Comparison of ENCODE assay signal across 1 cellular context in the genomic region with DNA sequence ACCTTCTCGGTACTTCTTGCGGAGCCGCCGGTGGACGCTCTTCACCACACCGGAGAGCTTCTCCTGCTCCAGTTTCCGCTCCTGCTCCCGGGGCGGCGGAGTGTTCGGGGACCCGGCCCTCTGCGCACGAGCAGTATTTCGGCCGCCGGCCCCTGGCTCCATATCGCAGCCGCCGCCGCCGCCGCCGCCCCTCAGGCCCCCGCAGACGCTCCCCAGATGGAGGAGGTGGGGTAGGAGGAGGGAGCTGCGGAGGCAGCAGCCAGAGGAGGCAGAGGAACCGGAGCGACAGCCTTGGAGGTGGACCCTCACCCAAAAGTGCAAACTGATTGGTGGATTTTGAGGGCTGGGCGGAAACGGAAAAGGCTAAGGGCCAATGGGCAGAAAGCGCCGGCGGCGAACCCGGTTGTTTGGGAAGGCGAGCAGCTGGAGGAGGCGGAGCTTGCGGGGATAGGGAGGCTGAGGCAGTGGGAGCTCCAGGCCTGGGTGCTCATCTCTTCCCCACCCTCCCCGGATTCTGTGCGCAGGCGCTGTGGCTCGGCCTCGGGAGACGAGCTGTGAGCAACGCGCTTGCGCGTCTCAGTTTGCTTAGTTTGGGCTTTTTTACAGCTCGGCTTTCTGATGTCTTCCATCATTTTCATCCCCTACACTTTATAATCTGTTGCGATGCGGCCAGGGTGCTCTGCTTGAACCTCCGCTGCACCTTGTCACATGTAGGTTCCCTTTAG.
TF ChIP-seq lines count a peak whose summit lies in the region.

No MANE protein-coding gene starts in this region.

TF ChIP-seq in HepG2, 621 proteins besides CTCF, POLR2A, EP300 and RAD21 (continued from another document and continues in another):
- TF ChIP-seq, protein P1, sequence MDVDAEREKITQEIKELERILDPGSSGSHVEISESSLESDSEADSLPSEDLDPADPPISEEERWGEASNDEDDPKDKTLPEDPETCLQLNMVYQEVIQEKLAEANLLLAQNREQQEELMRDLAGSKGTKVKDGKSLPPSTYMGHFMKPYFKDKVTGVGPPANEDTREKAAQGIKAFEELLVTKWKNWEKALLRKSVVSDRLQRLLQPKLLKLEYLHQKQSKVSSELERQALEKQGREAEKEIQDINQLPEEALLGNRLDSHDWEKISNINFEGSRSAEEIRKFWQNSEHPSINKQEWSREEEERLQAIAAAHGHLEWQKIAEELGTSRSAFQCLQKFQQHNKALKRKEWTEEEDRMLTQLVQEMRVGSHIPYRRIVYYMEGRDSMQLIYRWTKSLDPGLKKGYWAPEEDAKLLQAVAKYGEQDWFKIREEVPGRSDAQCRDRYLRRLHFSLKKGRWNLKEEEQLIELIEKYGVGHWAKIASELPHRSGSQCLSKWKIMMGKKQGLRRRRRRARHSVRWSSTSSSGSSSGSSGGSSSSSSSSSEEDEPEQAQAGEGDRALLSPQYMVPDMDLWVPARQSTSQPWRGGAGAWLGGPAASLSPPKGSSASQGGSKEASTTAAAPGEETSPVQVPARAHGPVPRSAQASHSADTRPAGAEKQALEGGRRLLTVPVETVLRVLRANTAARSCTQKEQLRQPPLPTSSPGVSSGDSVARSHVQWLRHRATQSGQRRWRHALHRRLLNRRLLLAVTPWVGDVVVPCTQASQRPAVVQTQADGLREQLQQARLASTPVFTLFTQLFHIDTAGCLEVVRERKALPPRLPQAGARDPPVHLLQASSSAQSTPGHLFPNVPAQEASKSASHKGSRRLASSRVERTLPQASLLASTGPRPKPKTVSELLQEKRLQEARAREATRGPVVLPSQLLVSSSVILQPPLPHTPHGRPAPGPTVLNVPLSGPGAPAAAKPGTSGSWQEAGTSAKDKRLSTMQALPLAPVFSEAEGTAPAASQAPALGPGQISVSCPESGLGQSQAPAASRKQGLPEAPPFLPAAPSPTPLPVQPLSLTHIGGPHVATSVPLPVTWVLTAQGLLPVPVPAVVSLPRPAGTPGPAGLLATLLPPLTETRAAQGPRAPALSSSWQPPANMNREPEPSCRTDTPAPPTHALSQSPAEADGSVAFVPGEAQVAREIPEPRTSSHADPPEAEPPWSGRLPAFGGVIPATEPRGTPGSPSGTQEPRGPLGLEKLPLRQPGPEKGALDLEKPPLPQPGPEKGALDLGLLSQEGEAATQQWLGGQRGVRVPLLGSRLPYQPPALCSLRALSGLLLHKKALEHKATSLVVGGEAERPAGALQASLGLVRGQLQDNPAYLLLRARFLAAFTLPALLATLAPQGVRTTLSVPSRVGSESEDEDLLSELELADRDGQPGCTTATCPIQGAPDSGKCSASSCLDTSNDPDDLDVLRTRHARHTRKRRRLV (CRISPR knock-in tag; IDR thresholded peaks at IDR 0.05) = no peak
- TF ChIP-seq PAX8 (CRISPR knock-in tag; IDR thresholded peaks at IDR 0.05; ENCODE audit: borderline replicate concordance) = no peak
- TF ChIP-seq MIER2 (CRISPR knock-in tag; IDR thresholded peaks at IDR 0.05) = no peak
- peak; percentile 18; the same call in 1 of the 2 replicates for TF ChIP-seq DR1 (CRISPR knock-in tag; IDR thresholded peaks at IDR 0.05)
- no peak for TF ChIP-seq ZBTB20 (CRISPR knock-in tag; IDR thresholded peaks at IDR 0.05; ENCODE audit: borderline replicate concordance, low read depth)
- TF ChIP-seq SIX1 (CRISPR knock-in tag; IDR thresholded peaks at IDR 0.05; ENCODE audit: borderline replicate concordance) = no peak
- no peak for TF ChIP-seq MAFF (IDR thresholded peaks at IDR 0.05; ENCODE audit: low read depth, low read length)
- TF ChIP-seq MBD4 (IDR thresholded peaks at IDR 0.05; ENCODE audit: borderline replicate concordance, low read length) = no peak
- TF ChIP-seq NCOA2 (CRISPR knock-in tag; IDR thresholded peaks at IDR 0.05) = no peak
- no peak for TF ChIP-seq ZNF17 (CRISPR knock-in tag; IDR thresholded peaks at IDR 0.05)
- TF ChIP-seq JARID2 (CRISPR knock-in tag; IDR thresholded peaks at IDR 0.05; ENCODE audit: insufficient replicate concordance) = no peak
- TF ChIP-seq YEATS4 (CRISPR knock-in tag; IDR thresholded peaks at IDR 0.05; ENCODE audit: borderline replicate concordance) = peak; percentile 15
- TF ChIP-seq, protein P2, sequence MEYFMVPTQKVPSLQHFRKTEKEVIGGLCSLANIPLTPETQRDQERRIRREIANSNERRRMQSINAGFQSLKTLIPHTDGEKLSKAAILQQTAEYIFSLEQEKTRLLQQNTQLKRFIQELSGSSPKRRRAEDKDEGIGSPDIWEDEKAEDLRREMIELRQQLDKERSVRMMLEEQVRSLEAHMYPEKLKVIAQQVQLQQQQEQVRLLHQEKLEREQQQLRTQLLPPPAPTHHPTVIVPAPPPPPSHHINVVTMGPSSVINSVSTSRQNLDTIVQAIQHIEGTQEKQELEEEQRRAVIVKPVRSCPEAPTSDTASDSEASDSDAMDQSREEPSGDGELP (IDR thresholded peaks at IDR 0.05; ENCODE audit: borderline replicate concordance, low read depth) = peak; percentile 96
- TF ChIP-seq KAT7 (CRISPR knock-in tag; IDR thresholded peaks at IDR 0.05; ENCODE audit: borderline replicate concordance) = no peak
- TF ChIP-seq ZC3H13 (CRISPR knock-in tag; IDR thresholded peaks at IDR 0.05) = no peak
- TF ChIP-seq ZNF552 (CRISPR knock-in tag; IDR thresholded peaks at IDR 0.05; ENCODE audit: borderline replicate concordance) = no peak
- TF ChIP-seq ESRRA (CRISPR knock-in tag; IDR thresholded peaks at IDR 0.05; ENCODE audit: low read depth) = no peak
- no peak for TF ChIP-seq ZNF746 (CRISPR knock-in tag; IDR thresholded peaks at IDR 0.05)
- TF ChIP-seq IRF2 (CRISPR knock-in tag; IDR thresholded peaks at IDR 0.05) = no peak; the same call in none of the 2 replicates
- TF ChIP-seq ZNF883 (CRISPR knock-in tag; IDR thresholded peaks at IDR 0.05; ENCODE audit: not compliant biosample characterization) = no peak
- TF ChIP-seq PTBP1 (IDR thresholded peaks at IDR 0.05; ENCODE audit: low read depth, low read length, poor library complexity, severe bottlenecking) = no peak
- TF ChIP-seq, protein P3, sequence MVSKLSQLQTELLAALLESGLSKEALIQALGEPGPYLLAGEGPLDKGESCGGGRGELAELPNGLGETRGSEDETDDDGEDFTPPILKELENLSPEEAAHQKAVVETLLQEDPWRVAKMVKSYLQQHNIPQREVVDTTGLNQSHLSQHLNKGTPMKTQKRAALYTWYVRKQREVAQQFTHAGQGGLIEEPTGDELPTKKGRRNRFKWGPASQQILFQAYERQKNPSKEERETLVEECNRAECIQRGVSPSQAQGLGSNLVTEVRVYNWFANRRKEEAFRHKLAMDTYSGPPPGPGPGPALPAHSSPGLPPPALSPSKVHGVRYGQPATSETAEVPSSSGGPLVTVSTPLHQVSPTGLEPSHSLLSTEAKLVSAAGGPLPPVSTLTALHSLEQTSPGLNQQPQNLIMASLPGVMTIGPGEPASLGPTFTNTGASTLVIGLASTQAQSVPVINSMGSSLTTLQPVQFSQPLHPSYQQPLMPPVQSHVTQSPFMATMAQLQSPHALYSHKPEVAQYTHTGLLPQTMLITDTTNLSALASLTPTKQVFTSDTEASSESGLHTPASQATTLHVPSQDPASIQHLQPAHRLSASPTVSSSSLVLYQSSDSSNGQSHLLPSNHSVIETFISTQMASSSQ (IDR thresholded peaks at IDR 0.05; ENCODE audit: low read depth) = no peak
- TF ChIP-seq, protein P3 (CRISPR knock-in tag; IDR thresholded peaks at IDR 0.05; ENCODE audit: borderline replicate concordance) = no peak; the same call in 1 of the 2 replicates
- TF ChIP-seq, protein P4, sequence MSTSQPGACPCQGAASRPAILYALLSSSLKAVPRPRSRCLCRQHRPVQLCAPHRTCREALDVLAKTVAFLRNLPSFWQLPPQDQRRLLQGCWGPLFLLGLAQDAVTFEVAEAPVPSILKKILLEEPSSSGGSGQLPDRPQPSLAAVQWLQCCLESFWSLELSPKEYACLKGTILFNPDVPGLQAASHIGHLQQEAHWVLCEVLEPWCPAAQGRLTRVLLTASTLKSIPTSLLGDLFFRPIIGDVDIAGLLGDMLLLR (CRISPR knock-in tag; IDR thresholded peaks at IDR 0.05) = no peak
- no peak for TF ChIP-seq ATF7 (IDR thresholded peaks at IDR 0.05)
- no peak for TF ChIP-seq ATF7 (CRISPR knock-in tag; IDR thresholded peaks at IDR 0.05)
- TF ChIP-seq, protein P5, sequence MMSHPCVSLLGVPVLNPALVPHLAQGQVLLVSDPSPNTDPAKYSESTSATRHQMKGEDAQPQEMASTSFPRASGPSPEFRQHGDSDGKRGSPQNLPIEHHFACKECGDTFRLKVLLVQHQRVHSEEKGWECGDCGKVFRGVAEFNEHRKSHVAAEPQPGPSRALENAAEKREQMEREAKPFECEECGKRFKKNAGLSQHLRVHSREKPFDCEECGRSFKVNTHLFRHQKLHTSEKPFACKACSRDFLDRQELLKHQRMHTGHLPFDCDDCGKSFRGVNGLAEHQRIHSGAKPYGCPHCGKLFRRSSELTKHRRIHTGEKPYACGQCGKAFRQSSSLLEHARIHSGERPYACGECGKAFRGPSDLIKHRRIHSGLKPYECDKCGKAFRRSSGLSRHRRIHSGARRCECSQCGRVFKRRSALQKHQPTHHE (CRISPR knock-in tag; IDR thresholded peaks at IDR 0.05; ENCODE audit: borderline replicate concordance) = no peak
- TF ChIP-seq, protein P6, sequence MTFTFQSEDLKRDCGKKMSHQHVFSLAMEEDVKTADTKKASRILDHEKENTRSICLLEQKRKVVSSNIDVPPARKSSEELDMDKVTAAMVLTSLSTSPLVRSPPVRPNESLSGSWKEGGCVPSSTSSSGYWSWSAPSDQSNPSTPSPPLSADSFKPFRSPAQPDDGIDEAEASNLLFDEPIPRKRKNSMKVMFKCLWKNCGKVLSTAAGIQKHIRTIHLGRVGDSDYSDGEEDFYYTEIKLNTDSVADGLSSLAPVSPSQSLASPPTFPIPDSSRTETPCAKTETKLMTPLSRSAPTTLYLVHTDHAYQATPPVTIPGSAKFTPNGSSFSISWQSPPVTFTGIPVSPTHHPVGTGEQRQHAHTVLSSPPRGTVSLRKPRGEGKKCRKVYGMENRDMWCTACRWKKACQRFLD (CRISPR knock-in tag; IDR thresholded peaks at IDR 0.05; ENCODE audit: borderline replicate concordance) = no peak
- TF ChIP-seq, protein P7, sequence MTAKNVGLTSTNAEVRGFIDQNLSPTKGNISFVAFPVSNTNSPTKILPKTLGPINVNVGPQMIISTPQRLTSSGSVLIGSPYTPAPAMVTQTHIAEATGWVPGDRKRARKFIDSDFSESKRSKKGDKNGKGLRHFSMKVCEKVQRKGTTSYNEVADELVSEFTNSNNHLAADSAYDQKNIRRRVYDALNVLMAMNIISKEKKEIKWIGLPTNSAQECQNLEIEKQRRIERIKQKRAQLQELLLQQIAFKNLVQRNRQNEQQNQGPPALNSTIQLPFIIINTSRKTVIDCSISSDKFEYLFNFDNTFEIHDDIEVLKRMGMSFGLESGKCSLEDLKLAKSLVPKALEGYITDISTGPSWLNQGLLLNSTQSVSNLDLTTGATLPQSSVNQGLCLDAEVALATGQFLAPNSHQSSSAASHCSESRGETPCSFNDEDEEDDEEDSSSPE (CRISPR knock-in tag; IDR thresholded peaks at IDR 0.05) = 0 out of 2 replicates have a peak, but pooled peaks have one; percentile 33
- TF ChIP-seq KDM4B (CRISPR knock-in tag; IDR thresholded peaks at IDR 0.05) = no peak; the same call in 1 of the 2 replicates
- no peak for TF ChIP-seq ZNF550 (CRISPR knock-in tag; IDR thresholded peaks at IDR 0.05; ENCODE audit: borderline replicate concordance)
- TF ChIP-seq, protein P8, sequence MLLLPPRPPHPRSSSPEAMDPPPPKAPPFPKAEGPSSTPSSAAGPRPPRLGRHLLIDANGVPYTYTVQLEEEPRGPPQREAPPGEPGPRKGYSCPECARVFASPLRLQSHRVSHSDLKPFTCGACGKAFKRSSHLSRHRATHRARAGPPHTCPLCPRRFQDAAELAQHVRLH (CRISPR knock-in tag; IDR thresholded peaks at IDR 0.05; ENCODE audit: borderline replicate concordance, low read depth) = no peak
- no peak for TF ChIP-seq GTF2F1 (IDR thresholded peaks at IDR 0.05; ENCODE audit: low read length)
- TF ChIP-seq, protein P9, sequence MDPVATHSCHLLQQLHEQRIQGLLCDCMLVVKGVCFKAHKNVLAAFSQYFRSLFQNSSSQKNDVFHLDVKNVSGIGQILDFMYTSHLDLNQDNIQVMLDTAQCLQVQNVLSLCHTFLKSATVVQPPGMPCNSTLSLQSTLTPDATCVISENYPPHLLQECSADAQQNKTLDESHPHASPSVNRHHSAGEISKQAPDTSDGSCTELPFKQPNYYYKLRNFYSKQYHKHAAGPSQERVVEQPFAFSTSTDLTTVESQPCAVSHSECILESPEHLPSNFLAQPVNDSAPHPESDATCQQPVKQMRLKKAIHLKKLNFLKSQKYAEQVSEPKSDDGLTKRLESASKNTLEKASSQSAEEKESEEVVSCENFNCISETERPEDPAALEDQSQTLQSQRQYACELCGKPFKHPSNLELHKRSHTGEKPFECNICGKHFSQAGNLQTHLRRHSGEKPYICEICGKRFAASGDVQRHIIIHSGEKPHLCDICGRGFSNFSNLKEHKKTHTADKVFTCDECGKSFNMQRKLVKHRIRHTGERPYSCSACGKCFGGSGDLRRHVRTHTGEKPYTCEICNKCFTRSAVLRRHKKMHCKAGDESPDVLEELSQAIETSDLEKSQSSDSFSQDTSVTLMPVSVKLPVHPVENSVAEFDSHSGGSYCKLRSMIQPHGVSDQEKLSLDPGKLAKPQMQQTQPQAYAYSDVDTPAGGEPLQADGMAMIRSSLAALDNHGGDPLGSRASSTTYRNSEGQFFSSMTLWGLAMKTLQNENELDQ (CRISPR knock-in tag; IDR thresholded peaks at IDR 0.05; ENCODE audit: borderline replicate concordance) = no peak
- TF ChIP-seq, protein P10, sequence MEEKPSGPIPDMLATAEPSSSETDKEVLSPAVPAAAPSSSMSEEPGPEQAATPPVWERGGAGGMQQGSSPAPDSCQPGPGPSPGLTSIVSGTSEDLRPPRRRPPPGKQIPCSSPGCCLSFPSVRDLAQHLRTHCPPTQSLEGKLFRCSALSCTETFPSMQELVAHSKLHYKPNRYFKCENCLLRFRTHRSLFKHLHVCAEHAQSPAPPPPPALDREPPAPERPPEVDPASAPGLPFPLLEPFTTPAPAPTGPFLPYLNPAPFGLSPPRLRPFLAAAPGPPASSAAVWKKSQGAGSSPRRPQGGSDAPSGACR (CRISPR knock-in tag; IDR thresholded peaks at IDR 0.05) = no peak
- TF ChIP-seq RXRB (CRISPR knock-in tag; IDR thresholded peaks at IDR 0.05; ENCODE audit: borderline replicate concordance) = no peak
- TF ChIP-seq HDAC6 (IDR thresholded peaks at IDR 0.05; ENCODE audit: low read depth, low read length) = no peak
- no peak for TF ChIP-seq RCOR2 (CRISPR knock-in tag; IDR thresholded peaks at IDR 0.05)
- TF ChIP-seq ZNF256 (CRISPR knock-in tag; conservative IDR thresholded peaks at IDR 0.05) = no peak
- TF ChIP-seq EHMT2 (IDR thresholded peaks at IDR 0.05; ENCODE audit: borderline replicate concordance, low read depth, low read length) = no peak
- peak; percentile 69; the same call in 1 of the 2 replicates for TF ChIP-seq ZFP82 (CRISPR knock-in tag; IDR thresholded peaks at IDR 0.05; ENCODE audit: borderline replicate concordance)
- TF ChIP-seq U2AF1 (optimal IDR thresholded peaks at IDR 0.05; ENCODE audit: low read depth, low read length) = no peak
- TF ChIP-seq HNRNPUL1 (IDR thresholded peaks at IDR 0.05; ENCODE audit: low read depth, low read length) = no peak
- no peak for TF ChIP-seq NBN (conservative IDR thresholded peaks at IDR 0.05)
